In genomic region chr10:23442936-23443335, GRCh38 we compare ENCODE assay signal across 10 cellular contexts. TPM values are rescaled to one million over a fixed set of nuclear protein-coding genes. Genes with fewer than 3 reads are reported as not detected.
DNase-seq lines count a peak whose midpoint lies in the region; TF ChIP-seq lines count a peak whose summit lies in the region.
"Had no signal": no experiment of that assay in that cellular context is flagged by ENCODE, and none has a peak within 500 bp of the region (broad histone marks: within the 10 kb centered on the region; RNA-seq: fewer than 3 reads in every experiment).

No MANE protein-coding gene starts in this region.

- no peaks in the 10 kb centered on the region for H3K27me3 Mint-ChIP-seq in T-helper 1 cell treated with Interleukin-12 subunit alpha and Interleukin-12 subunit beta and Interleukin-4 antibody, amounts not matched to agents 30 μg/mL and 1 μg/mL, for 36 hours (ENCODE audit: low read depth)

- TF ChIP-seq POLR2A in Peyer's patch (IDR thresholded peaks at IDR 0.05): no peak

- no peaks in the 10 kb centered on the region for H3K9me3 ChIP-seq in MM.1S (replicated peaks; ENCODE audit: insufficient read depth, low read length)
- H3K9me3 ChIP-seq in Peyer's patch: no peaks in the 10 kb centered on the region

- DNase-seq in T-helper 1 cell (no peak), MM.1S (no peak), choroid plexus epithelial cell (ENCODE audit: low read depth) (peak; percentile 20), renal cortical epithelial cell (ENCODE audit: low read depth) (peak; percentile 76), T1000 (lab: John Stamatoyannopoulos, UW) (no peak), Peyer's patch (no peak), nucleus accumbens (lab: John Stamatoyannopoulos, UW) (no peak)
- DNase-seq: mesendoderm had no signal

- no peaks in the 10 kb centered on the region for H3K9me3 Mint-ChIP-seq in T-helper 1 cell treated with Interleukin-12 subunit alpha and Interleukin-12 subunit beta and Interleukin-4 antibody, amounts not matched to agents 30 μg/mL and 1 μg/mL, for 36 hours

- H3K79me2 ChIP-seq in MM.1S (ENCODE audit: low read length): peaks cover 51% of the 10 kb centered on the region

- H3K4me3 ChIP-seq in MM.1S (ENCODE audit: low read length) (no peak overlapping the region), choroid plexus epithelial cell (ENCODE audit: low read depth, low read length) (no peak overlapping the region), Peyer's patch (no peak overlapping the region)

- peak overlapping the region; percentile 18 for H3K27ac Mint-ChIP-seq in T-helper 1 cell treated with Interleukin-12 subunit alpha and Interleukin-12 subunit beta and Interleukin-4 antibody, amounts not matched to agents 30 μg/mL and 1 μg/mL, for 36 hours

- 0 out of 2 replicates have a peak, but pooled peaks cover 10% of the 10 kb centered on the region for H3F3A ChIP-seq in MM.1S (ENCODE audit: insufficient read depth, low read length)

- peaks cover 15% of the 10 kb centered on the region for H3K36me3 Mint-ChIP-seq in T-helper 1 cell treated with Interleukin-12 subunit alpha and Interleukin-12 subunit beta and Interleukin-4 antibody, amounts not matched to agents 30 μg/mL and 1 μg/mL, for 36 hours (ENCODE audit: low read depth)

- no peaks in the 10 kb centered on the region for H3K9me2 ChIP-seq in MM.1S (replicated peaks; ENCODE audit: insufficient read depth, low read length)

- H2AFZ ChIP-seq in MM.1S (ENCODE audit: low read length): no peak overlapping the region

- H3K9ac ChIP-seq in MM.1S (ENCODE audit: low read length): no peak overlapping the region

- TF ChIP-seq CTCF in MM.1S (IDR thresholded peaks at IDR 0.05; ENCODE audit: low read length): no peak
- TF ChIP-seq CTCF in choroid plexus epithelial cell (conservative IDR thresholded peaks at IDR 0.05; ENCODE audit: low read depth, low read length): no peak
- TF ChIP-seq CTCF in Peyer's patch (IDR thresholded peaks at IDR 0.05): no peak

- H3K27me3 ChIP-seq in MM.1S (replicated peaks; ENCODE audit: insufficient read depth, low read length) (no peaks in the 10 kb centered on the region), Peyer's patch (no peaks in the 10 kb centered on the region)

- H3K4me1 Mint-ChIP-seq in T-helper 1 cell treated with Interleukin-12 subunit alpha and Interleukin-12 subunit beta and Interleukin-4 antibody, amounts not matched to agents 30 μg/mL and 1 μg/mL, for 36 hours (ENCODE audit: low read depth): peaks cover 44% of the 10 kb centered on the region

- H3K4me1 ChIP-seq in MM.1S (ENCODE audit: low read length) (peaks cover 8% of the 10 kb centered on the region; the same call in 1 of the 2 replicates), Peyer's patch (peaks cover 0 to 26% (median 4%) of the 10 kb centered on the region in 4 donors)

- peak overlapping the region; percentile 36 for H3K4me3 Mint-ChIP-seq in T-helper 1 cell treated with Interleukin-12 subunit alpha and Interleukin-12 subunit beta and Interleukin-4 antibody, amounts not matched to agents 30 μg/mL and 1 μg/mL, for 36 hours

- H3K36me3 ChIP-seq in MM.1S (replicated peaks; ENCODE audit: insufficient read depth, low read length) (no peaks in the 10 kb centered on the region), Peyer's patch (peaks cover 0 to 10% (median 0%) of the 10 kb centered on the region in 3 donors)

- H4K20me1 ChIP-seq in MM.1S (ENCODE audit: insufficient read depth, low read length): no peaks in the 10 kb centered on the region

- H3K4me2 ChIP-seq in MM.1S (ENCODE audit: low read depth, low read length): peak overlapping the region; percentile 87; the same call in 1 of the 2 replicates

- H3K27ac ChIP-seq in MM.1S (ENCODE audit: low read length): no peak overlapping the region
- no peak overlapping the region for H3K27ac ChIP-seq in Peyer's patch
- H3K27ac ChIP-seq: epithelial cell of prostate had no signal

RNA-seq across cellular contexts. Expression of gene OTUD1, which starts 4.1 kb away (rescaled TPM):
- total RNA-seq in renal cortical epithelial cell (13.0 and 19.9 TPM in 2 replicates), Peyer's patch (10 to 100 TPM in 1 of 4 donors, 1 to 10 TPM in 3; 5.8 to 11.2 (median 8.3) TPM)

Comparison
In these comparisons a context has a peak if more than half of its experiments do, and no peak if none do; other contexts are left out.
1. DNase-seq: peak in choroid plexus epithelial cell (single experiment) and renal cortical epithelial cell (single experiment); none in T-helper 1 cell (0 of 5), MM.1S (single experiment), T1000 (single experiment), Peyer's patch (0 of 3) and nucleus accumbens (0 of 56).